8 cellular contexts compared by ENCODE assay signal in genomic region chr7:100118388-100119074, GRCh38. TPM values are rescaled to one million over a fixed set of nuclear protein-coding genes. Genes with fewer than 3 reads are reported as not detected.
A peak's percentile ranks its signal among the peaks of the same experiment; 100 is the strongest.
DNase-seq lines count a peak whose midpoint lies in the region; ATAC-seq and TF ChIP-seq lines count a peak whose summit lies in the region.

No MANE protein-coding gene starts in this region.

- H3K4me3 Mint-ChIP-seq in activated CD4-positive, alpha-beta T cell treated with anti-CD3 and anti-CD28 coated beads, Interleukin-2, amount 10 ng/mL, durations not matched to agents 7 days and 5 days, result peak overlapping the region; percentile 83

- H3K9ac ChIP-seq in adipocyte (ENCODE audit: low read length), result peak overlapping the region; percentile 92

- WGBS in thyroid gland, 2 donors, result 26% methylated on average over 15 to 18 of the region's 18 CpGs

- POLR2A ChIA-PET in activated CD4-positive, alpha-beta T cell treated with anti-CD3 and anti-CD28 coated beads, Interleukin-2, amount 10 ng/mL, durations not matched to agents 7 days and 5 days (lab: Charles Lee), result no interaction called here

- H3K27ac ChIP-seq in left lung (peak overlapping the region in 1 of 2 donors; percentile 88), thyroid gland (peak overlapping the region in 2 of 3 donors; percentile 81 to 96)

- H3K36me3 ChIP-seq in adipocyte (ENCODE audit: control insufficient read depth, insufficient read depth, low read length, severe bottlenecking) (peaks cover 6% of the 10 kb centered on the region), left lung (peaks cover 0 to 8% of the 10 kb centered on the region in 2 donors), thyroid gland (no peaks in the 10 kb centered on the region)

- peaks cover 13% of the 10 kb centered on the region for H3K4me1 ChIP-seq in adipocyte (ENCODE audit: control insufficient read depth, insufficient read depth, low read length)
- peaks cover 14 to 21% of the 10 kb centered on the region in 2 donors for H3K4me1 ChIP-seq in left lung
- peaks cover 7 to 12% of the 10 kb centered on the region in 2 donors for H3K4me1 ChIP-seq in thyroid gland

- no peaks in the 10 kb centered on the region for H3K9me3 Mint-ChIP-seq in activated CD4-positive, alpha-beta T cell treated with anti-CD3 and anti-CD28 coated beads, Interleukin-2, amount 10 ng/mL, durations not matched to agents 7 days and 5 days

- H3K27ac Mint-ChIP-seq in activated CD4-positive, alpha-beta T cell treated with anti-CD3 and anti-CD28 coated beads, Interleukin-2, amount 10 ng/mL, durations not matched to agents 7 days and 5 days, result peak overlapping the region; percentile 99

- no peak for ATAC-seq in left lung
- no peak for ATAC-seq in HG02884 (IDR thresholded peaks at IDR 0.05; ENCODE audit: unreplicated experiment)

- intact Hi-C loops in left lung (cut with DNase I) (no loop called here), thyroid gland (cut with DNase I) (no loop called here)

- H3K27me3 Mint-ChIP-seq in activated CD4-positive, alpha-beta T cell treated with anti-CD3 and anti-CD28 coated beads, Interleukin-2, amount 10 ng/mL, durations not matched to agents 7 days and 5 days, result no peaks in the 10 kb centered on the region

- DNase-seq in activated CD4-positive, alpha-beta T cell treated with anti-CD3 and anti-CD28 coated beads, Interleukin-2, amount 10 ng/mL, durations not matched to agents 7 days and 5 days, result no peak
- DNase-seq in activated CD4-positive, alpha-beta T cell treated with anti-CD3 and anti-CD28 coated beads, Interleukin-2, amount 50 U/mL, for 1 hour, result no peak
- DNase-seq in adipocyte (ENCODE audit: low read depth), result no peak
- DNase-seq in left lung, result no peak
- no peak for DNase-seq in thyroid gland
- DNase-seq in medulla oblongata (ENCODE audit: extremely low spot score), result no peak
- DNase-seq in pons (ENCODE audit: low spot score), result no peak

- H3K27me3 ChIP-seq in adipocyte (replicated peaks; ENCODE audit: control insufficient read depth, insufficient read depth, low read length) (no peaks in the 10 kb centered on the region), left lung (no peaks in the 10 kb centered on the region), thyroid gland (no peaks in the 10 kb centered on the region)

- H3K4me1 Mint-ChIP-seq in activated CD4-positive, alpha-beta T cell treated with anti-CD3 and anti-CD28 coated beads, Interleukin-2, amount 10 ng/mL, durations not matched to agents 7 days and 5 days, result peaks cover 24% of the 10 kb centered on the region

- CTCF ChIA-PET in activated CD4-positive, alpha-beta T cell treated with anti-CD3 and anti-CD28 coated beads, Interleukin-2, amount 10 ng/mL, durations not matched to agents 7 days and 5 days (lab: Charles Lee), result no interaction called here

- no peak for TF ChIP-seq POLR2A in thyroid gland (IDR thresholded peaks at IDR 0.05)

- H3K36me3 Mint-ChIP-seq in activated CD4-positive, alpha-beta T cell treated with anti-CD3 and anti-CD28 coated beads, Interleukin-2, amount 10 ng/mL, durations not matched to agents 7 days and 5 days (ENCODE audit: low read depth), result peaks cover 23% of the 10 kb centered on the region

- TF ChIP-seq CTCF in left lung (IDR thresholded peaks at IDR 0.05) (no peak), thyroid gland (IDR thresholded peaks at IDR 0.05) (no peak)

- no peaks in the 10 kb centered on the region for H3K9me3 ChIP-seq in adipocyte (ENCODE audit: control insufficient read depth, low read length)
- H3K9me3 ChIP-seq in left lung, result no peaks in the 10 kb centered on the region
- H3K9me3 ChIP-seq in thyroid gland, result no peaks in the 10 kb centered on the region

- H3K4me3 ChIP-seq in adipocyte (ENCODE audit: low read length), result peak overlapping the region; percentile 92
- peak overlapping the region; percentile 83 to 89 for H3K4me3 ChIP-seq in left lung
- peak overlapping the region; percentile 30 to 85 (median 77) for H3K4me3 ChIP-seq in thyroid gland (replicated peaks in 1 of 3)

RNA-seq across cellular contexts. Expression of gene TAF6, which starts 0.6 kb away (rescaled TPM):
- total RNA-seq in activated CD4-positive, alpha-beta T cell treated with anti-CD3 and anti-CD28 coated beads, Interleukin-2, amount 10 ng/mL, durations not matched to agents 7 days and 5 days, result 10 to 100 TPM; 60.1 to 65.5 TPM
- total RNA-seq in left lung (10 to 100 TPM; 43.5 to 45.3 TPM), thyroid gland (100 to 1,000 TPM in 1 of 4 donors, 10 to 100 TPM in 3; 50.3 to 104 (median 85.2) TPM)

RNA-seq across cellular contexts. Expression of gene CNPY4, which starts 0.9 kb away (rescaled TPM):
- 10 to 100 TPM; 40.5 to 40.7 TPM for total RNA-seq in activated CD4-positive, alpha-beta T cell treated with anti-CD3 and anti-CD28 coated beads, Interleukin-2, amount 10 ng/mL, durations not matched to agents 7 days and 5 days
- 10 to 100 TPM; 15.1 to 19.4 TPM for total RNA-seq in left lung
- 10 to 100 TPM in 3 of 4 donors, 1 to 10 TPM in 1; 4.1 to 14.5 (median 13.1) TPM for total RNA-seq in thyroid gland

RNA-seq across cellular contexts. Expression of gene MBLAC1, which starts 8.2 kb away (rescaled TPM):
- total RNA-seq in activated CD4-positive, alpha-beta T cell treated with anti-CD3 and anti-CD28 coated beads, Interleukin-2, amount 10 ng/mL, durations not matched to agents 7 days and 5 days, result 1 to 10 TPM; 2.3 to 3.6 TPM
- total RNA-seq in left lung (1 to 10 TPM; 2.1 to 2.8 TPM), thyroid gland (10 to 100 TPM in 1 of 4 donors, 1 to 10 TPM in 3; 3.0 to 12.5 (median 6.1) TPM)

RNA-seq across cellular contexts. Expression of gene AP4M1, which starts 17.1 kb away (rescaled TPM):
- total RNA-seq in activated CD4-positive, alpha-beta T cell treated with anti-CD3 and anti-CD28 coated beads, Interleukin-2, amount 10 ng/mL, durations not matched to agents 7 days and 5 days, result 10 to 100 TPM; 13.1 to 14.1 TPM
- 10 to 100 TPM; 16.7 to 18.2 TPM for total RNA-seq in left lung
- total RNA-seq in thyroid gland, result 10 to 100 TPM in 3 of 4 donors, 1 to 10 TPM in 1; 9.1 to 26.6 (median 19.4) TPM

RNA-seq across cellular contexts. Expression of gene MCM7, which starts 17.3 kb away (rescaled TPM):
- 100 to 1,000 TPM; 292 to 321 TPM for total RNA-seq in activated CD4-positive, alpha-beta T cell treated with anti-CD3 and anti-CD28 coated beads, Interleukin-2, amount 10 ng/mL, durations not matched to agents 7 days and 5 days
- 10 to 100 TPM; 53.7 to 89.3 TPM for total RNA-seq in left lung
- total RNA-seq in thyroid gland, result 10 to 100 TPM; 16.6 to 51.3 (median 26.5) TPM
